ENCODE assay signal across 7 cellular contexts in the genomic region with DNA sequence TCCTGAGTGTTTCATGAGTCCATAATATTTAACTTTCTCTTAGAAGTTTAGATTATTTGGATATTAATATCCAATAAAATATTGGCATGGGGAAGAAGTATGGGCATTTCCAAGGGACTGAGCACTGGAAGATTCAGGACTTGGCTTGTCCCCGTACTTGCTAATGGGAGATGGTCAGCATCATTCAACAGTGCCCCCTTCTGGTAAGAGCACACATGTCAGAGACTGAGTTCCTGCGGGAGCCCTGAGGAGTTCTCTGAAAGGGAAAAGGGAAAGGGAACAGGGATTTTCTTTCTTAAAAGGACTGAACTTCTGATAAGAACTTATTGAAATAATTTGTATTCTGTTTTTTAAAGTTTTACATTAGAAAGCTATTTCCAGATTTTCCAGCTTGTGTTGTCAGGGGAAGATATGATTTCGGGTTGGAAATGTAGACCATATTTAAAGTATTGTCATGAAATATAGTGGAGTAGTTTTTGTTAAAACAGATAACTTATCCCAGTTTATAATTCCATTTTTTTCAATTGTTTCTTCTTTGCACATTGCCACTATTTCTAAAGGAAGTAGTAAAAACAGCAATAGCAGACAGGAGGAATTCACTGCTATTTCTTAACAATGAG. TPM values are rescaled to one million over a fixed set of nuclear protein-coding genes. Genes with fewer than 3 reads are reported as not detected.
A peak's percentile ranks its signal among the peaks of the same experiment; 100 is the strongest.
DNase-seq lines count a peak whose midpoint lies in the region; ATAC-seq and TF ChIP-seq lines count a peak whose summit lies in the region.

No MANE protein-coding gene starts in this region.

- H3K36me3 ChIP-seq in KMS-11 (ENCODE audit: insufficient read depth): no peaks in the 10 kb centered on the region
- no peaks in the 10 kb centered on the region for H3K36me3 ChIP-seq in PC-9 (ENCODE audit: low read depth)

- peak; percentile 85 for TF ChIP-seq CTCF in KMS-11 (conservative IDR thresholded peaks at IDR 0.05; ENCODE audit: low read depth, low read length)
- peak; percentile 89 for TF ChIP-seq CTCF in PC-9 (conservative IDR thresholded peaks at IDR 0.05)

- H3K4me3 ChIP-seq in KMS-11 (IDR thresholded peaks at IDR 0.05; ENCODE audit: insufficient read depth, low read depth, low read length) (no peak overlapping the region), PC-9 (no peak overlapping the region)

- POLR2A ChIA-PET in PC-9 (lab: Charles Lee; ENCODE audit: unreplicated experiment): no interaction called here

- no peaks in the 10 kb centered on the region for H3K9me3 ChIP-seq in PC-9 (ENCODE audit: insufficient read depth, low read depth)

- no peak overlapping the region for H3K4me2 ChIP-seq in KMS-11
- H3K4me2 ChIP-seq in PC-9: no peak overlapping the region

- H3K27me3 ChIP-seq in KMS-11 (ENCODE audit: insufficient read depth, low read depth) (no peaks in the 10 kb centered on the region), PC-9 (ENCODE audit: insufficient read depth, low read depth) (no peaks in the 10 kb centered on the region)

- no peak overlapping the region for H3K9ac ChIP-seq in KMS-11

- no peaks in the 10 kb centered on the region for H3K79me2 ChIP-seq in KMS-11 (ENCODE audit: insufficient read depth, low read depth)
- no peaks in the 10 kb centered on the region for H3K79me2 ChIP-seq in PC-9 (ENCODE audit: low read depth)

- H2AFZ ChIP-seq in KMS-11 (ENCODE audit: low read depth) (no peak overlapping the region), PC-9 (no peak overlapping the region)

- peaks cover 27% of the 10 kb centered on the region for H3K4me1 ChIP-seq in KMS-11 (ENCODE audit: low read depth, poor library complexity, severe bottlenecking)
- H3K4me1 ChIP-seq in PC-9 (replicated peaks; ENCODE audit: insufficient read depth): no peaks in the 10 kb centered on the region

- BruUV-seq in PC-9 (replicated peaks; lab: Mats Ljungman, UMichigan): no TSS peak

- intact Hi-C loops in PC-9 (cut with micrococcal nuclease; ENCODE audit: unreplicated experiment) (loop anchor here (1.0 to 10.0 kb wide), 6 partner anchors 37 to 287 kb away; a partner anchor contains a TSS), left cardiac atrium (cut with DNase I) (loop anchor here in 1 of 2 donors (5.0 to 10.0 kb wide), 3 partner anchors 103 to 165 kb away; a partner anchor contains a TSS)

- DNase-seq in ELR (ENCODE audit: low read depth): peak; percentile 84
- DNase-seq in PC-9: peak; percentile 44 to 64
- peak; percentile 76 for DNase-seq in amniotic epithelial cell (ENCODE audit: low read depth)
- peak; percentile 65 for DNase-seq in left cardiac atrium
- DNase-seq in putamen (ENCODE audit: low spot score): peak; percentile 69

- H3K9me2 ChIP-seq in PC-9 (ENCODE audit: insufficient read depth): 0 out of 2 replicates have a peak, but pooled peaks cover 3% of the 10 kb centered on the region

- H4K20me1 ChIP-seq in KMS-11 (ENCODE audit: insufficient read depth) (no peaks in the 10 kb centered on the region), PC-9 (ENCODE audit: insufficient read depth) (no peaks in the 10 kb centered on the region)

- no peaks in the 10 kb centered on the region for H3F3A ChIP-seq in PC-9 (ENCODE audit: insufficient read depth, low read depth)

- H3K27ac ChIP-seq in KMS-11 (no peak overlapping the region), PC-9 (no peak overlapping the region)

- ATAC-seq in left cardiac atrium (peak; percentile 93), HG03457 (IDR thresholded peaks at IDR 0.05; ENCODE audit: unreplicated experiment) (no peak)

- CTCF ChIA-PET in PC-9 (lab: Charles Lee): interaction anchor here (0.7 kb wide), 1 partner anchor 102 kb away, joined by 3 read pairs; a partner anchor contains a TSS

RNA-seq across cellular contexts. Expression of a gene that starts 59.8 kb away (rescaled TPM):
- total RNA-seq in PC-9 (2021) (not detected in 2 replicates), left cardiac atrium (not detected)
